Comparison of ENCODE assay signal across 1 cellular context in the genomic region with DNA sequence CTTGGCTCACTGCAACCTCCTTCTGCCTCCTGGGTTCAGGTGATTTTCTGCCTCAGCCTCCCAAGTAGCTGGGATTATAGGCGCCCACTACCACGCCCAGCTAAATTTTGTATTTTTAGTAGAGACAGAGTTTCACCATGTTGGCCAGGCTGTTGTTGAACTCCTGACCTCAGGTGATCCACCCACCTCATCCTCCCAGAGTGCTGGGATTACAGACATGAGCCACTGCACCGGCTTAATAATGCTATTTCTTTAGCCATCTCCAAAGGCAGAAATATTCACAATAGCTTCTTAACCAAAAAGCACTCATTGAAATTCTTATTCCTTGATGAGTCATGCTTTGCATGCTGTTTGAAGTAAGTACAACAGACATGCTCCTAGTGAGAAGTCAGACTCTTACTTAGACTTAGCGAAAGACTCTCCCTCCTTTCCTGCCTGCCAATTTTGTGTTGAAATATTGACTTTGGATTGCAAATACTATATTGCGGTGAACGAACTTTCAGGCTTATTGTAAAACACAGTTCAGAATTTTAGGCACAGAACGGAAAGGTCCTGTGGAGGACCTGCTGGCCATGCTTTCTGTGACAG.
TF ChIP-seq lines count a peak whose summit lies in the region.

No MANE protein-coding gene starts in this region.

TF ChIP-seq in HepG2, 621 proteins besides CTCF, POLR2A, EP300 and RAD21 (continued from another document and continues in another):
- TF ChIP-seq, protein P1, sequence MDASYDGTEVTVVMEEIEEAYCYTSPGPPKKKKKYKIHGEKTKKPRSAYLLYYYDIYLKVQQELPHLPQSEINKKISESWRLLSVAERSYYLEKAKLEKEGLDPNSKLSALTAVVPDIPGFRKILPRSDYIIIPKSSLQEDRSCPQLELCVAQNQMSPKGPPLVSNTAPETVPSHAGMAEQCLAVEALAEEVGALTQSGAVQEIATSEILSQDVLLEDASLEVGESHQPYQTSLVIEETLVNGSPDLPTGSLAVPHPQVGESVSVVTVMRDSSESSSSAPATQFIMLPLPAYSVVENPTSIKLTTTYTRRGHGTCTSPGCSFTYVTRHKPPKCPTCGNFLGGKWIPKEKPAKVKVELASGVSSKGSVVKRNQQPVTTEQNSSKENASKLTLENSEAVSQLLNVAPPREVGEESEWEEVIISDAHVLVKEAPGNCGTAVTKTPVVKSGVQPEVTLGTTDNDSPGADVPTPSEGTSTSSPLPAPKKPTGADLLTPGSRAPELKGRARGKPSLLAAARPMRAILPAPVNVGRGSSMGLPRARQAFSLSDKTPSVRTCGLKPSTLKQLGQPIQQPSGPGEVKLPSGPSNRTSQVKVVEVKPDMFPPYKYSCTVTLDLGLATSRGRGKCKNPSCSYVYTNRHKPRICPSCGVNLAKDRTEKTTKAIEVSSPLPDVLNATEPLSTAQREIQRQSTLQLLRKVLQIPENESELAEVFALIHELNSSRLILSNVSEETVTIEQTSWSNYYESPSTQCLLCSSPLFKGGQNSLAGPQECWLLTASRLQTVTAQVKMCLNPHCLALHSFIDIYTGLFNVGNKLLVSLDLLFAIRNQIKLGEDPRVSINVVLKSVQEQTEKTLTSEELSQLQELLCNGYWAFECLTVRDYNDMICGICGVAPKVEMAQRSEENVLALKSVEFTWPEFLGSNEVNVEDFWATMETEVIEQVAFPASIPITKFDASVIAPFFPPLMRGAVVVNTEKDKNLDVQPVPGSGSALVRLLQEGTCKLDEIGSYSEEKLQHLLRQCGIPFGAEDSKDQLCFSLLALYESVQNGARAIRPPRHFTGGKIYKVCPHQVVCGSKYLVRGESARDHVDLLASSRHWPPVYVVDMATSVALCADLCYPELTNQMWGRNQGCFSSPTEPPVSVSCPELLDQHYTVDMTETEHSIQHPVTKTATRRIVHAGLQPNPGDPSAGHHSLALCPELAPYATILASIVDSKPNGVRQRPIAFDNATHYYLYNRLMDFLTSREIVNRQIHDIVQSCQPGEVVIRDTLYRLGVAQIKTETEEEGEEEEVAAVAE (CRISPR knock-in tag; IDR thresholded peaks at IDR 0.05; ENCODE audit: borderline replicate concordance): 0 out of 2 replicates have a peak, but pooled peaks have one; percentile 27
- no peak for TF ChIP-seq TBP (CRISPR knock-in tag; IDR thresholded peaks at IDR 0.05)
- no peak; the same call in 1 of the 2 replicates for TF ChIP-seq MED1 (CRISPR knock-in tag; IDR thresholded peaks at IDR 0.05)
- TF ChIP-seq RARG (CRISPR knock-in tag; IDR thresholded peaks at IDR 0.05; ENCODE audit: low read depth): no peak
- TF ChIP-seq ZNF430 (CRISPR knock-in tag; IDR thresholded peaks at IDR 0.05): no peak
- TF ChIP-seq NR3C1 (CRISPR knock-in tag; IDR thresholded peaks at IDR 0.05): no peak
- TF ChIP-seq HIVEP1 (CRISPR knock-in tag; IDR thresholded peaks at IDR 0.05): no peak
- TF ChIP-seq ZNF564 (CRISPR knock-in tag; IDR thresholded peaks at IDR 0.05): no peak
- no peak for TF ChIP-seq ZNF20 (CRISPR knock-in tag; IDR thresholded peaks at IDR 0.05)
- no peak for TF ChIP-seq PLRG1 (conservative IDR thresholded peaks at IDR 0.05)
- TF ChIP-seq GFI1 (CRISPR knock-in tag; IDR thresholded peaks at IDR 0.05; ENCODE audit: borderline replicate concordance): no peak
- no peak for TF ChIP-seq PREB (CRISPR knock-in tag; IDR thresholded peaks at IDR 0.05)
- peak; percentile 77; the same call in 1 of the 2 replicates for TF ChIP-seq PITX1 (CRISPR knock-in tag; IDR thresholded peaks at IDR 0.05)
- TF ChIP-seq ZBTB42 (CRISPR knock-in tag; IDR thresholded peaks at IDR 0.05): no peak
- no peak for TF ChIP-seq ARID3A (IDR thresholded peaks at IDR 0.05; ENCODE audit: low read depth, low read length)
- no peak for TF ChIP-seq HCFC1 (IDR thresholded peaks at IDR 0.05; ENCODE audit: low read depth, low read length)
- TF ChIP-seq TP53 (CRISPR knock-in tag; conservative IDR thresholded peaks at IDR 0.05): no peak
- no peak for TF ChIP-seq WIZ (CRISPR knock-in tag; IDR thresholded peaks at IDR 0.05)
- no peak for TF ChIP-seq ZKSCAN1 (IDR thresholded peaks at IDR 0.05; ENCODE audit: low read length)
- no peak for TF ChIP-seq SNAPC2 (CRISPR knock-in tag; IDR thresholded peaks at IDR 0.05)
- TF ChIP-seq ZNF776 (CRISPR knock-in tag; IDR thresholded peaks at IDR 0.05): no peak
- TF ChIP-seq, protein P2, sequence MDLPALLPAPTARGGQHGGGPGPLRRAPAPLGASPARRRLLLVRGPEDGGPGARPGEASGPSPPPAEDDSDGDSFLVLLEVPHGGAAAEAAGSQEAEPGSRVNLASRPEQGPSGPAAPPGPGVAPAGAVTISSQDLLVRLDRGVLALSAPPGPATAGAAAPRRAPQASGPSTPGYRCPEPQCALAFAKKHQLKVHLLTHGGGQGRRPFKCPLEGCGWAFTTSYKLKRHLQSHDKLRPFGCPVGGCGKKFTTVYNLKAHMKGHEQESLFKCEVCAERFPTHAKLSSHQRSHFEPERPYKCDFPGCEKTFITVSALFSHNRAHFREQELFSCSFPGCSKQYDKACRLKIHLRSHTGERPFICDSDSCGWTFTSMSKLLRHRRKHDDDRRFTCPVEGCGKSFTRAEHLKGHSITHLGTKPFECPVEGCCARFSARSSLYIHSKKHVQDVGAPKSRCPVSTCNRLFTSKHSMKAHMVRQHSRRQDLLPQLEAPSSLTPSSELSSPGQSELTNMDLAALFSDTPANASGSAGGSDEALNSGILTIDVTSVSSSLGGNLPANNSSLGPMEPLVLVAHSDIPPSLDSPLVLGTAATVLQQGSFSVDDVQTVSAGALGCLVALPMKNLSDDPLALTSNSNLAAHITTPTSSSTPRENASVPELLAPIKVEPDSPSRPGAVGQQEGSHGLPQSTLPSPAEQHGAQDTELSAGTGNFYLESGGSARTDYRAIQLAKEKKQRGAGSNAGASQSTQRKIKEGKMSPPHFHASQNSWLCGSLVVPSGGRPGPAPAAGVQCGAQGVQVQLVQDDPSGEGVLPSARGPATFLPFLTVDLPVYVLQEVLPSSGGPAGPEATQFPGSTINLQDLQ (CRISPR knock-in tag; IDR thresholded peaks at IDR 0.05): no peak
- TF ChIP-seq, protein P3, sequence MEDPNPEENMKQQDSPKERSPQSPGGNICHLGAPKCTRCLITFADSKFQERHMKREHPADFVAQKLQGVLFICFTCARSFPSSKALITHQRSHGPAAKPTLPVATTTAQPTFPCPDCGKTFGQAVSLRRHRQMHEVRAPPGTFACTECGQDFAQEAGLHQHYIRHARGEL (CRISPR knock-in tag; IDR thresholded peaks at IDR 0.05): no peak
- TF ChIP-seq ZNF235 (CRISPR knock-in tag; IDR thresholded peaks at IDR 0.05; ENCODE audit: borderline replicate concordance): no peak
- TF ChIP-seq CERS6 (CRISPR knock-in tag; IDR thresholded peaks at IDR 0.05): no peak
- no peak for TF ChIP-seq ZNF451 (CRISPR knock-in tag; IDR thresholded peaks at IDR 0.05)
- TF ChIP-seq HOXA9 (CRISPR knock-in tag; IDR thresholded peaks at IDR 0.05; ENCODE audit: borderline replicate concordance): no peak
- TF ChIP-seq, protein P4, sequence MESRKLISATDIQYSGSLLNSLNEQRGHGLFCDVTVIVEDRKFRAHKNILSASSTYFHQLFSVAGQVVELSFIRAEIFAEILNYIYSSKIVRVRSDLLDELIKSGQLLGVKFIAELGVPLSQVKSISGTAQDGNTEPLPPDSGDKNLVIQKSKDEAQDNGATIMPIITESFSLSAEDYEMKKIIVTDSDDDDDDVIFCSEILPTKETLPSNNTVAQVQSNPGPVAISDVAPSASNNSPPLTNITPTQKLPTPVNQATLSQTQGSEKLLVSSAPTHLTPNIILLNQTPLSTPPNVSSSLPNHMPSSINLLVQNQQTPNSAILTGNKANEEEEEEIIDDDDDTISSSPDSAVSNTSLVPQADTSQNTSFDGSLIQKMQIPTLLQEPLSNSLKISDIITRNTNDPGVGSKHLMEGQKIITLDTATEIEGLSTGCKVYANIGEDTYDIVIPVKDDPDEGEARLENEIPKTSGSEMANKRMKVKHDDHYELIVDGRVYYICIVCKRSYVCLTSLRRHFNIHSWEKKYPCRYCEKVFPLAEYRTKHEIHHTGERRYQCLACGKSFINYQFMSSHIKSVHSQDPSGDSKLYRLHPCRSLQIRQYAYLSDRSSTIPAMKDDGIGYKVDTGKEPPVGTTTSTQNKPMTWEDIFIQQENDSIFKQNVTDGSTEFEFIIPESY (CRISPR knock-in tag; IDR thresholded peaks at IDR 0.05): no peak
- TF ChIP-seq RBM22 (optimal IDR thresholded peaks at IDR 0.05; ENCODE audit: low read length): no peak
- TF ChIP-seq, protein P5, sequence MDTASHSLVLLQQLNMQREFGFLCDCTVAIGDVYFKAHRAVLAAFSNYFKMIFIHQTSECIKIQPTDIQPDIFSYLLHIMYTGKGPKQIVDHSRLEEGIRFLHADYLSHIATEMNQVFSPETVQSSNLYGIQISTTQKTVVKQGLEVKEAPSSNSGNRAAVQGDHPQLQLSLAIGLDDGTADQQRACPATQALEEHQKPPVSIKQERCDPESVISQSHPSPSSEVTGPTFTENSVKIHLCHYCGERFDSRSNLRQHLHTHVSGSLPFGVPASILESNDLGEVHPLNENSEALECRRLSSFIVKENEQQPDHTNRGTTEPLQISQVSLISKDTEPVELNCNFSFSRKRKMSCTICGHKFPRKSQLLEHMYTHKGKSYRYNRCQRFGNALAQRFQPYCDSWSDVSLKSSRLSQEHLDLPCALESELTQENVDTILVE (CRISPR knock-in tag; IDR thresholded peaks at IDR 0.05): peak; percentile 83
- no peak for TF ChIP-seq ATM (IDR thresholded peaks at IDR 0.05; ENCODE audit: borderline replicate concordance)
- TF ChIP-seq PHB2 (IDR thresholded peaks at IDR 0.05; ENCODE audit: partially characterized antibody): no peak
- TF ChIP-seq, protein P6, sequence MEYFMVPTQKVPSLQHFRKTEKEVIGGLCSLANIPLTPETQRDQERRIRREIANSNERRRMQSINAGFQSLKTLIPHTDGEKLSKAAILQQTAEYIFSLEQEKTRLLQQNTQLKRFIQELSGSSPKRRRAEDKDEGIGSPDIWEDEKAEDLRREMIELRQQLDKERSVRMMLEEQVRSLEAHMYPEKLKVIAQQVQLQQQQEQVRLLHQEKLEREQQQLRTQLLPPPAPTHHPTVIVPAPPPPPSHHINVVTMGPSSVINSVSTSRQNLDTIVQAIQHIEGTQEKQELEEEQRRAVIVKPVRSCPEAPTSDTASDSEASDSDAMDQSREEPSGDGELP (IDR thresholded peaks at IDR 0.05; ENCODE audit: borderline replicate concordance, low read depth): no peak; the same call in 1 of the 2 replicates
- TF ChIP-seq SIX1 (CRISPR knock-in tag; IDR thresholded peaks at IDR 0.05; ENCODE audit: borderline replicate concordance): 0 out of 2 replicates have a peak, but pooled peaks have one; percentile 20
- TF ChIP-seq NONO (IDR thresholded peaks at IDR 0.05): no peak
- TF ChIP-seq NONO (CRISPR knock-in tag; conservative IDR thresholded peaks at IDR 0.05): peak; percentile 56; the same call in 1 of the 2 replicates
- no peak for TF ChIP-seq GATA4 (IDR thresholded peaks at IDR 0.05; ENCODE audit: borderline replicate concordance, low read depth)
- no peak for TF ChIP-seq MIER3 (CRISPR knock-in tag; IDR thresholded peaks at IDR 0.05; ENCODE audit: borderline replicate concordance)
- TF ChIP-seq PHF21A (CRISPR knock-in tag; IDR thresholded peaks at IDR 0.05): peak; percentile 59; the same call in 1 of the 2 replicates
- no peak for TF ChIP-seq ATF1 (CRISPR knock-in tag; IDR thresholded peaks at IDR 0.05)
- no peak for TF ChIP-seq EEA1 (CRISPR knock-in tag; IDR thresholded peaks at IDR 0.05; ENCODE audit: borderline replicate concordance)
- peak; percentile 27; the same call in 1 of the 2 replicates for TF ChIP-seq RFXAP (CRISPR knock-in tag; IDR thresholded peaks at IDR 0.05; ENCODE audit: borderline replicate concordance)
- no peak for TF ChIP-seq ZSCAN30 (CRISPR knock-in tag; IDR thresholded peaks at IDR 0.05)
- TF ChIP-seq ZNF138 (CRISPR knock-in tag; IDR thresholded peaks at IDR 0.05; ENCODE audit: low read depth): no peak
- no peak for TF ChIP-seq ZFP91 (CRISPR knock-in tag; IDR thresholded peaks at IDR 0.05; ENCODE audit: borderline replicate concordance)
